In genomic region chr4:153346031-153346430, GRCh38 we compare ENCODE assay signal across 1 cellular context.
TF ChIP-seq lines count a peak whose summit lies in the region.

No MANE protein-coding gene starts in this region.

TF ChIP-seq in HepG2, 621 proteins besides CTCF, POLR2A, EP300 and RAD21 (continued from another document):
- no peak for TF ChIP-seq ARID3A (IDR thresholded peaks at IDR 0.05; ENCODE audit: low read depth, low read length)
- no peak for TF ChIP-seq TEAD2 (CRISPR knock-in tag; IDR thresholded peaks at IDR 0.05)
